ENCODE assay signal across 9 cellular contexts in genomic region chr12:97308576-97309198, GRCh38.
DNase-seq lines count a peak whose midpoint lies in the region; ATAC-seq, FAIRE-seq and TF ChIP-seq lines count a peak whose summit lies in the region.
"Had no signal": no experiment of that assay in that cellular context is flagged by ENCODE, and none has a peak within 500 bp of the region (broad histone marks: within the 10 kb centered on the region; RNA-seq: fewer than 3 reads in every experiment).

No MANE protein-coding gene starts in this region.

- H3F3A ChIP-seq in PC-3 (ENCODE audit: low read length, unreplicated experiment), result no peaks in the 10 kb centered on the region

- H4K91ac ChIP-seq in IMR-90 (ENCODE audit: insufficient read depth, low read depth, low read length), result no peak overlapping the region

- no peaks in the 10 kb centered on the region for H3K9me2 ChIP-seq in PC-3 (replicated peaks; ENCODE audit: low read length)

- dilution Hi-C loops in IMR-90 (cut with HindIII; ENCODE audit: low sequenced_read_pairs, unreplicated experiment), result no loop called here

- no peaks in the 10 kb centered on the region for H3K27me3 ChIP-seq in IMR-90 (ENCODE audit: control insufficient read depth, insufficient read depth, low read length)
- H3K27me3 ChIP-seq in PC-3 (ENCODE audit: low read length), result peaks cover 24% of the 10 kb centered on the region; the same call in 1 of the 2 replicates
- no peaks in the 10 kb centered on the region for H3K27me3 ChIP-seq in neutrophil
- H3K27me3 ChIP-seq in effector memory CD4-positive, alpha-beta T cell (replicated peaks; ENCODE audit: control insufficient read depth, insufficient read depth, low read length, poor library complexity, severe bottlenecking), result no peaks in the 10 kb centered on the region
- H3K27me3 ChIP-seq: BLaER1 treated with 17β-estradiol and CSF1 and Interleukin-3, amounts not matched to agents 10 nM and 100 nM had no signal

- no peak overlapping the region for H2BK20ac ChIP-seq in IMR-90 (ENCODE audit: low read depth, low read length)

- ATAC-seq in IMR-90 (ENCODE audit: low read depth) (peak; percentile 44; the same call in 1 of the 2 replicates), PC-3 (no peak)

- H4K20me1 ChIP-seq in IMR-90 (ENCODE audit: insufficient read depth, low read length) (no peaks in the 10 kb centered on the region), PC-3 (ENCODE audit: low read length) (no peaks in the 10 kb centered on the region)
- H4K20me1 ChIP-seq: BLaER1 treated with 17β-estradiol and CSF1 and Interleukin-3, amounts not matched to agents 10 nM and 100 nM had no signal

- H3K9me3 ChIP-seq in IMR-90 (ENCODE audit: control insufficient read depth, insufficient read depth, low read length) (no peaks in the 10 kb centered on the region), PC-3 (ENCODE audit: low read length) (no peaks in the 10 kb centered on the region), neutrophil (no peaks in the 10 kb centered on the region)
- H3K9me3 ChIP-seq in effector memory CD4-positive, alpha-beta T cell (ENCODE audit: control insufficient read depth, low read length), result no peaks in the 10 kb centered on the region
- H3K9me3 ChIP-seq: BLaER1 treated with 17β-estradiol and CSF1 and Interleukin-3, amounts not matched to agents 10 nM and 100 nM had no signal

- H2AFZ ChIP-seq in IMR-90 (replicated peaks; ENCODE audit: low read length, poor library complexity), result no peak overlapping the region
- H2AFZ ChIP-seq in PC-3 (ENCODE audit: low read length), result no peak overlapping the region

- H2AK9ac ChIP-seq in IMR-90 (replicated peaks; ENCODE audit: low read depth, low read length, poor library complexity), result no peak overlapping the region

- in situ Hi-C loops in IMR-90 (cut with MboI; ENCODE audit: low sequenced_read_pairs), result loop anchor here (5.0 to 25.0 kb wide), 3 partner anchors 326 to 1079 kb away; no protein-coding TSS in a partner anchor

- no peak overlapping the region for H3K27ac ChIP-seq in IMR-90 (ENCODE audit: insufficient read depth, low read length)
- H3K27ac ChIP-seq in PC-3 (ENCODE audit: low read length), result no peak overlapping the region
- H3K27ac ChIP-seq in neutrophil, result no peak overlapping the region
- no peak overlapping the region for H3K27ac ChIP-seq in effector memory CD4-positive, alpha-beta T cell (ENCODE audit: insufficient read depth, low read length, poor library complexity, severe bottlenecking)
- H3K27ac ChIP-seq: BLaER1 treated with 17β-estradiol and CSF1 and Interleukin-3, amounts not matched to agents 10 nM and 100 nM had no signal

- peak; percentile 55 for TF ChIP-seq RAD21 in IMR-90 (IDR thresholded peaks at IDR 0.05; ENCODE audit: low read length)

- BruUV-seq in IMR-90 (replicated peaks; lab: Mats Ljungman, UMichigan), result no TSS peak
- BruUV-seq in PC-3 (replicated peaks; lab: Mats Ljungman, UMichigan), result no TSS peak

- H3K9ac ChIP-seq in IMR-90 (ENCODE audit: low read depth, low read length) (no peak overlapping the region), PC-3 (ENCODE audit: low read length) (no peak overlapping the region)
- H3K9ac ChIP-seq: BLaER1 treated with 17β-estradiol and CSF1 and Interleukin-3, amounts not matched to agents 10 nM and 100 nM had no signal

- H3K18ac ChIP-seq in IMR-90 (ENCODE audit: low read depth, low read length), result no peak overlapping the region

- no peak overlapping the region for H3K23ac ChIP-seq in IMR-90 (ENCODE audit: low read depth, low read length)

- WGBS in IMR-90 (ENCODE audit: extremely low coverage in 2 of 2, insufficient read length in 1 of 2), 2 experiments, result no CpG with 5 or more reads among the region's 1 CpG

- no peak overlapping the region for H3K4ac ChIP-seq in IMR-90 (ENCODE audit: low read depth, low read length)

- no peak overlapping the region for H2BK5ac ChIP-seq in IMR-90 (ENCODE audit: low read depth, low read length, poor library complexity, severe bottlenecking)

- no peak overlapping the region for H2BK15ac ChIP-seq in IMR-90 (ENCODE audit: low read depth, low read length)

- intact Hi-C loops in IMR-90 (cut with micrococcal nuclease) (loop anchor here (1.0 to 5.0 kb wide), 3 partner anchors 321 to 1064 kb away; no protein-coding TSS in a partner anchor), PC-3 (cut with micrococcal nuclease) (loop anchor here (1.0 kb wide), 2 partner anchors 321 to 730 kb away; no protein-coding TSS in a partner anchor)

- H3K4me1 ChIP-seq in IMR-90 (ENCODE audit: control insufficient read depth, insufficient read depth, low read length) (no peaks in the 10 kb centered on the region), PC-3 (ENCODE audit: insufficient read depth, low read length) (no peaks in the 10 kb centered on the region), neutrophil (ENCODE audit: control insufficient read depth in 1 of 2, insufficient read depth in 1 of 2, low read depth in 1 of 2, low read length in 1 of 2) (no peaks in the 10 kb centered on the region)
- no peaks in the 10 kb centered on the region for H3K4me1 ChIP-seq in effector memory CD4-positive, alpha-beta T cell (ENCODE audit: control insufficient read depth, insufficient read depth, low read length, poor library complexity, severe bottlenecking)

- H3K36me3 ChIP-seq in IMR-90 (ENCODE audit: control insufficient read depth, insufficient read depth, low read length) (no peaks in the 10 kb centered on the region), PC-3 (ENCODE audit: low read depth, low read length) (no peaks in the 10 kb centered on the region), neutrophil (no peaks in the 10 kb centered on the region)
- H3K36me3 ChIP-seq in effector memory CD4-positive, alpha-beta T cell (ENCODE audit: control insufficient read depth, insufficient read depth, low read length), result no peaks in the 10 kb centered on the region
- H3K36me3 ChIP-seq: BLaER1 treated with 17β-estradiol and CSF1 and Interleukin-3, amounts not matched to agents 10 nM and 100 nM had no signal

- FAIRE-seq in endometrium (lab: Jason Lieb, UNC), result peak; percentile 70

- no peak for TF ChIP-seq POLR2A in IMR-90 (IDR thresholded peaks at IDR 0.05; ENCODE audit: low read depth, low read length)

- POLR2A ChIA-PET in IMR-90 (lab: Charles Lee; ENCODE audit: unreplicated experiment), result no interaction called here
- POLR2A ChIA-PET in PC-3 (lab: Charles Lee; ENCODE audit: unreplicated experiment), result no interaction called here

- no peak overlapping the region for H4K5ac ChIP-seq in IMR-90 (ENCODE audit: low read depth, low read length)

- H3K9me1 ChIP-seq in IMR-90 (ENCODE audit: insufficient read depth, low read length), result no peaks in the 10 kb centered on the region

- TF ChIP-seq CTCF in IMR-90 (conservative IDR thresholded peaks at IDR 0.05; ENCODE audit: low read depth, low read length) (peak; percentile 65), PC-3 (conservative IDR thresholded peaks at IDR 0.05; ENCODE audit: low read depth, low read length) (peak; percentile 75), neutrophil (IDR thresholded peaks at IDR 0.05) (peak; percentile 32)

- no peak overlapping the region for H3K14ac ChIP-seq in IMR-90 (replicated peaks; ENCODE audit: low read depth, low read length)

- DNase-seq in NCI-H1417 (lab: John Stamatoyannopoulos, UW), result peak; percentile 11 to 86 (median 71)
- no peak for DNase-seq in NCI-H1417 treated with DMSO at 0.1 percent for 48 hours (lab: John Stamatoyannopoulos, UW)
- peak; percentile 65 for DNase-seq in IMR-90
- DNase-seq in PC-3, result peak; percentile 65
- no peak for DNase-seq in effector memory CD4-positive, alpha-beta T cell
- DNase-seq in cerebellar nuclear complex (lab: John Stamatoyannopoulos, UW), result no peak

- H3K56ac ChIP-seq in IMR-90 (ENCODE audit: extremely low read depth, insufficient read depth, low read length), result no peak overlapping the region

- H3K79me2 ChIP-seq in PC-3 (ENCODE audit: low read length), result no peaks in the 10 kb centered on the region

- H3K4me2 ChIP-seq in IMR-90 (ENCODE audit: low read depth, low read length), result no peak overlapping the region
- H3K4me2 ChIP-seq in PC-3 (ENCODE audit: low read length), result no peak overlapping the region
- H3K4me2 ChIP-seq: BLaER1 treated with 17β-estradiol and CSF1 and Interleukin-3, amounts not matched to agents 10 nM and 100 nM had no signal

- no peak overlapping the region for H2AK5ac ChIP-seq in IMR-90 (ENCODE audit: low read depth, low read length)

- H3K4me3 ChIP-seq in IMR-90 (ENCODE audit: insufficient read depth, low read depth, low read length), result no peak overlapping the region
- no peak overlapping the region for H3K4me3 ChIP-seq in PC-3 (ENCODE audit: low read length)
- H3K4me3 ChIP-seq in neutrophil (ENCODE audit: low read depth in 1 of 2, low read length in 1 of 2), result no peak overlapping the region
- no peak overlapping the region for H3K4me3 ChIP-seq in effector memory CD4-positive, alpha-beta T cell (ENCODE audit: insufficient read depth, low read depth, low read length, poor library complexity, severe bottlenecking)
- H3K4me3 ChIP-seq: BLaER1 treated with 17β-estradiol and CSF1 and Interleukin-3, amounts not matched to agents 10 nM and 100 nM had no signal

- no peaks in the 10 kb centered on the region for H3K79me1 ChIP-seq in IMR-90 (ENCODE audit: low read depth in 1 of 2, low read length in 2 of 2)

- no peak overlapping the region for H2BK120ac ChIP-seq in IMR-90 (ENCODE audit: low read depth, low read length)

- no peak overlapping the region for H4K8ac ChIP-seq in IMR-90 (ENCODE audit: low read depth in 2 of 2, low read length in 2 of 2)

- CTCF ChIA-PET in IMR-90 (lab: Yijun Ruan, JAX) (interaction anchor here (0.7 to 1.4 kb wide), 2 partner anchors 9 to 322 kb away, joined by 4 to 6 read pairs; no protein-coding TSS in a partner anchor), PC-3 (lab: Charles Lee) (interaction anchor here (0.6 kb wide), 1 partner anchor 661 kb away, joined by 3 read pairs; no protein-coding TSS in a partner anchor)

TF ChIP-seq in IMR-90, 13 proteins besides CTCF, POLR2A, EP300 and RAD21:
- no peak for TF ChIP-seq USF2 (IDR thresholded peaks at IDR 0.05; ENCODE audit: low read depth, low read length)
- peak; percentile 68 for TF ChIP-seq SMC3 (IDR thresholded peaks at IDR 0.05; ENCODE audit: low read depth, low read length)
TF ChIP-seq in IMR-90: peak in this region for 1.

Comparison
In these comparisons a context has a peak if more than half of its experiments do, and no peak if none do; other contexts are left out.
1. DNase-seq: peak in NCI-H1417 (3 of 3), IMR-90 (single experiment) and PC-3 (single experiment); none in NCI-H1417 treated with DMSO at 0.1 percent for 48 hours (single experiment), effector memory CD4-positive, alpha-beta T cell (0 of 3) and cerebellar nuclear complex (0 of 2).
2. Peak in every context shown above with its lines, with median percentiles within 50 percentile points of each other: CTCF ChIP-seq.